11 cellular contexts compared by ENCODE assay signal in genomic region chr17:19174422-19174821, GRCh38. TPM values are rescaled to one million over a fixed set of nuclear protein-coding genes. Genes with fewer than 3 reads are reported as not detected.
DNase-seq lines count a peak whose midpoint lies in the region; ATAC-seq and TF ChIP-seq lines count a peak whose summit lies in the region.
"Not testable (repeated sequence)": the region's sequence is repeated elsewhere in the genome, so short reads cannot be mapped to it uniquely, and the experiment has no call there.
"Had no signal": no experiment of that assay in that cellular context is flagged by ENCODE, and none has a peak within 500 bp of the region (broad histone marks: within the 10 kb centered on the region; RNA-seq: fewer than 3 reads in every experiment).

No MANE protein-coding gene starts in this region.

- H3K9me2 ChIP-seq in OCI-LY7 (ENCODE audit: insufficient read depth, low read length) = not testable (repeated sequence)

- intact Hi-C loops in OCI-LY7 (cut with micrococcal nuclease; ENCODE audit: unreplicated experiment); Right ventricle myocardium inferior (cut with DNase I); left cardiac atrium (cut with DNase I); lower lobe of right lung (cut with DNase I); upper lobe of right lung (cut with DNase I): not testable (repeated sequence)

- not testable (repeated sequence) for DNase-seq in OCI-LY7 (ENCODE audit: low spot score); Right ventricle myocardium inferior (ENCODE audit: missing footprints); left cardiac atrium; left lobe of liver (ENCODE audit: low spot score); lower lobe of right lung; upper lobe of right lung

- not testable (repeated sequence) for H3K27me3 ChIP-seq in lower lobe of right lung (ENCODE audit: low read depth); upper lobe of right lung

- H3K79me2 ChIP-seq in OCI-LY7 (ENCODE audit: insufficient read depth, low read depth, low read length) = not testable (repeated sequence)

- POLR2A ChIA-PET in OCI-LY7 (lab: Charles Lee) = not testable (repeated sequence)

- not testable (repeated sequence) for H3K9me3 ChIP-seq in OCI-LY7 (ENCODE audit: low read length); lower lobe of right lung; upper lobe of right lung

- not testable (repeated sequence) for H3K27ac ChIP-seq in OCI-LY7 (ENCODE audit: low read depth, low read length, poor library complexity, severe bottlenecking); lower lobe of right lung; upper lobe of right lung

- not testable (repeated sequence) for H3K4me1 ChIP-seq in OCI-LY7 (ENCODE audit: insufficient read depth, low read length, poor library complexity, severe bottlenecking); lower lobe of right lung; upper lobe of right lung

- ATAC-seq in SK-N-SH treated with all-trans-retinoic acid at 6 μM for 48 hours = peak; percentile 41; the same call in 2 of the 3 replicates
- ATAC-seq in Right ventricle myocardium inferior = peak; percentile 27
- ATAC-seq in left cardiac atrium = peak; percentile 33 to 42
- ATAC-seq in left lobe of liver = peak; percentile 20
- peak; percentile 10 to 44 for ATAC-seq in lower lobe of right lung
- peak; percentile 34 for ATAC-seq in upper lobe of right lung

- not testable (repeated sequence) for H3K4me2 ChIP-seq in OCI-LY7 (ENCODE audit: low read length)

- TSS peak; percentile 67 for BruUV-seq in OCI-LY7 (replicated peaks; lab: Mats Ljungman, UMichigan)

- not testable (repeated sequence) for TF ChIP-seq CTCF in OCI-LY7 (conservative IDR thresholded peaks at IDR 0.05; ENCODE audit: low read length); lower lobe of right lung (IDR thresholded peaks at IDR 0.05); upper lobe of right lung (IDR thresholded peaks at IDR 0.05)

- H3K36me3 ChIP-seq in OCI-LY7 (ENCODE audit: insufficient read depth, low read length); lower lobe of right lung; upper lobe of right lung: not testable (repeated sequence)

- CTCF ChIA-PET in OCI-LY7 (lab: Charles Lee; ENCODE audit: unreplicated experiment) = not testable (repeated sequence)

- not testable (repeated sequence) for H4K20me1 ChIP-seq in OCI-LY7 (ENCODE audit: insufficient read depth, low read length)

- not testable (repeated sequence) for H2AFZ ChIP-seq in OCI-LY7 (ENCODE audit: low read length)

- H3K4me3 ChIP-seq in OCI-LY7 (ENCODE audit: low read depth, low read length, poor library complexity, severe bottlenecking); lower lobe of right lung; upper lobe of right lung: not testable (repeated sequence)

RNA-seq across cellular contexts. Expression of gene GRAPL, which starts 47.0 kb away (rescaled TPM):
- 121 and 138 TPM in 2 replicates for total RNA-seq in OCI-LY7 (2014; rRNA removed; shearing (Covaris generic))
- total RNA-seq in OCI-LY7 (2022) (209 and 261 TPM in 2 replicates), Right ventricle myocardium inferior (1.2 TPM), left cardiac atrium (1 to 10 TPM; 1.0 to 2.8 TPM), left lobe of liver (3.0 TPM), lower lobe of right lung (10.8 TPM), upper lobe of right lung (16.6 TPM)
- total RNA-seq: Caco-2, GM23248, H4, HT-29 had no signal
